In genomic region chr1:20028125-20028524, GRCh38 we compare ENCODE assay signal across 27 cellular contexts. TPM values are rescaled to one million over a fixed set of nuclear protein-coding genes. Genes with fewer than 3 reads are reported as not detected.
DNase-seq lines count a peak whose midpoint lies in the region; ATAC-seq, FAIRE-seq and TF ChIP-seq lines count a peak whose summit lies in the region.
"Had no signal": no experiment of that assay in that cellular context is flagged by ENCODE, and none has a peak within 500 bp of the region (broad histone marks: within the 10 kb centered on the region; RNA-seq: fewer than 3 reads in every experiment).

No MANE protein-coding gene starts in this region.

- FAIRE-seq in RCC 7860 (lab: Jason Lieb, UNC), result no peak
- FAIRE-seq: GM18507 had no signal

- H3K4me3 Mint-ChIP-seq in endothelial cell (ENCODE audit: unreplicated experiment), result no peak overlapping the region
- H3K4me3 Mint-ChIP-seq: CD4-positive, alpha-beta memory T cell; GM23338; H9 had no signal

- peaks cover 29% of the 10 kb centered on the region for H3K4me1 Mint-ChIP-seq in endothelial cell (ENCODE audit: unreplicated experiment)
- H3K4me1 Mint-ChIP-seq: CD4-positive, alpha-beta memory T cell; GM23338 had no signal

- H3K36me3 Mint-ChIP-seq in endothelial cell (ENCODE audit: low read depth, unreplicated experiment), result peaks cover 6% of the 10 kb centered on the region
- H3K36me3 Mint-ChIP-seq: CD4-positive, alpha-beta memory T cell had no signal

- peak overlapping the region; percentile 83 for H3K27ac Mint-ChIP-seq in endothelial cell (ENCODE audit: unreplicated experiment)
- H3K27ac Mint-ChIP-seq: CD4-positive, alpha-beta memory T cell; GM23338; H9 had no signal

- DNase-seq in amniotic epithelial cell (ENCODE audit: low read depth) (peak; percentile 61), endothelial cell (ENCODE audit: low spot score) (no peak), left cardiac atrium (peak; percentile 60), left lobe of liver (ENCODE audit: low spot score) (no peak), RCC 7860 (ENCODE audit: low spot score) (no peak), A172 (ENCODE audit: low spot score) (no peak)
- DNase-seq in activated naive CD4-positive, alpha-beta T cell (lab: John Stamatoyannopoulos, UW), result no peak
- DNase-seq: C1 segment of cervical spinal cord; CD4-positive, alpha-beta memory T cell; COR-L47; DMS53; H9; IMR-90; MM.1S; NCI-H1048; NCI-H1417; NCI-H1694 treated with DMSO at 0.1 percent for 48 hours; NCI-H2081 treated with DMSO at 0.1 percent for 48 hours; NCI-H2171; NCI-H226; NCI-H510A; NCI-H69 had no signal

- intact Hi-C loops in left cardiac atrium (cut with DNase I), result no loop called here

- no peak for TF ChIP-seq CTCF in endothelial cell (IDR thresholded peaks at IDR 0.05; ENCODE audit: unreplicated experiment)

- H3K9me3 Mint-ChIP-seq in endothelial cell (ENCODE audit: unreplicated experiment), result no peaks in the 10 kb centered on the region

- peak; percentile 80 to 84 for ATAC-seq in left cardiac atrium
- peak; percentile 60 for ATAC-seq in left lobe of liver
- ATAC-seq: GM23338 had no signal

- H3K27me3 Mint-ChIP-seq in endothelial cell (ENCODE audit: unreplicated experiment), result peaks cover 5% of the 10 kb centered on the region

RNA-seq across cellular contexts. Expression of gene PLA2G5, which starts 41.9 kb away (rescaled TPM):
- total RNA-seq in endothelial cell (ENCODE audit: unreplicated experiment), result 0.77 TPM
- total RNA-seq in left cardiac atrium, result 10 to 100 TPM; 84.9 to 93.0 TPM
- 5.8 TPM for total RNA-seq in left lobe of liver
- total RNA-seq in A172 (2014; rRNA removed; shearing (Covaris generic)), result not detected in 2 replicates
- total RNA-seq: A673; CD4-positive, alpha-beta memory T cell; Daoy; G401; GM23338; H9; IMR-90 had no signal

RNA-seq across cellular contexts. Expression of gene PLA2G2A, which starts 48.7 kb away (rescaled TPM):
- total RNA-seq in endothelial cell (ENCODE audit: unreplicated experiment) (not detected), left cardiac atrium (1,000 to 10,000 TPM in 1 of 2 donors, 100 to 1,000 TPM in 1; 376 to 1,124 TPM), left lobe of liver (128 TPM)
- total RNA-seq in A172 (2014; rRNA removed; shearing (Covaris generic)), result not detected in 2 replicates
- total RNA-seq: A673; CD4-positive, alpha-beta memory T cell; Daoy; G401; GM23338; IMR-90 had no signal

Comparison
In these comparisons a context has a peak if more than half of its experiments do, and no peak if none do; other contexts are left out.
1. DNase-seq: peak in amniotic epithelial cell (single experiment) and left cardiac atrium (single experiment); none in endothelial cell (single experiment), left lobe of liver (single experiment), activated naive CD4-positive, alpha-beta T cell (0 of 4), RCC 7860 (single experiment) and A172 (single experiment).
2. RNA of gene PLA2G5, which starts 41.9 kb away (total RNA-seq): 84.9 to 93.0 TPM in left cardiac atrium; 5.8 TPM in left lobe of liver (single experiment), 0.77 TPM in endothelial cell (single experiment) and not detected in A172; every median in the first group is over 10 times any median in the second.
3. RNA of gene PLA2G2A, which starts 48.7 kb away (total RNA-seq): 376 to 1,124 TPM in left cardiac atrium and 128 TPM in left lobe of liver (single experiment); not detected in endothelial cell (single experiment) and not detected in A172; every median in the first group is over 100 times any median in the second.